8 cellular contexts compared by ENCODE assay signal in genomic region chr2:100818606-100819364, GRCh38. TPM values are rescaled to one million over a fixed set of nuclear protein-coding genes. Genes with fewer than 3 reads are reported as not detected.
DNase-seq lines count a peak whose midpoint lies in the region; ATAC-seq, FAIRE-seq and TF ChIP-seq lines count a peak whose summit lies in the region.

No MANE protein-coding gene starts in this region.

- no peaks in the 10 kb centered on the region for H3K36me3 Mint-ChIP-seq in astrocyte (ENCODE audit: low read depth, unreplicated experiment)

- H3K36me3 ChIP-seq in MG63 (no peaks in the 10 kb centered on the region), astrocyte (ENCODE audit: insufficient read depth, low read length) (no peaks in the 10 kb centered on the region), rectal smooth muscle tissue (ENCODE audit: control insufficient read depth, insufficient read depth, low read length) (no peaks in the 10 kb centered on the region)

- under 1% methylated on average over 50 of the region's 50 CpGs for WGBS in right cardiac atrium

- peak; percentile 45 for DNase-seq in COLO668 (lab: John Stamatoyannopoulos, UW; ENCODE audit: unreplicated experiment)
- DNase-seq in MG63, result peak; percentile 42
- DNase-seq in astrocyte (ENCODE audit: low read depth), result peak; percentile 58
- peak; percentile 73 to 82 (median 81) for DNase-seq in right cardiac atrium

- H3K9me3 ChIP-seq in MG63, result no peaks in the 10 kb centered on the region
- no peaks in the 10 kb centered on the region for H3K9me3 ChIP-seq in astrocyte (ENCODE audit: insufficient read depth, low read depth, low read length)
- H3K9me3 ChIP-seq in right cardiac atrium (ENCODE audit: control insufficient read depth, low read length), result no peaks in the 10 kb centered on the region

- intact Hi-C loops in right cardiac atrium (cut with DNase I), result loop anchor here in 2 of 4 donors (5.0 to 10.0 kb wide), 5 partner anchors 71 to 204 kb away; no protein-coding TSS in a partner anchor

- H3K4me1 Mint-ChIP-seq in astrocyte (ENCODE audit: low read depth, unreplicated experiment), result peaks cover 9% of the 10 kb centered on the region

- peaks cover 17% of the 10 kb centered on the region for H4K20me1 ChIP-seq in astrocyte (ENCODE audit: insufficient read depth, low read length)

- H3K4me3 ChIP-seq in MG63 (peak overlapping the region; percentile 36), astrocyte (ENCODE audit: insufficient read depth, low read depth, low read length) (peak overlapping the region; percentile 69), right cardiac atrium (ENCODE audit: low read length) (peak overlapping the region; percentile 97), rectal smooth muscle tissue (ENCODE audit: low read length) (peak overlapping the region; percentile 82)

- H3K27ac ChIP-seq in astrocyte (ENCODE audit: low read depth, low read length) (peak overlapping the region; percentile 60), right cardiac atrium (ENCODE audit: low read length) (peak overlapping the region; percentile 85), rectal smooth muscle tissue (ENCODE audit: low read depth, low read length) (peak overlapping the region; percentile 83)

- peak; percentile 5 for TF ChIP-seq CTCF in astrocyte (IDR thresholded peaks at IDR 0.05; ENCODE audit: insufficient read depth, low read depth, low read length)

- peaks cover 24% of the 10 kb centered on the region for H3K27me3 Mint-ChIP-seq in astrocyte (ENCODE audit: low read depth, unreplicated experiment)

- H3K4me2 ChIP-seq in astrocyte (ENCODE audit: low read length), result peak overlapping the region; percentile 94

- H3K27me3 ChIP-seq in MG63, result peaks cover 4% of the 10 kb centered on the region; the same call in 1 of the 2 replicates
- no peaks in the 10 kb centered on the region for H3K27me3 ChIP-seq in astrocyte (ENCODE audit: insufficient read depth, low read length)
- no peaks in the 10 kb centered on the region for H3K27me3 ChIP-seq in right cardiac atrium (ENCODE audit: control insufficient read depth, insufficient read depth)
- H3K27me3 ChIP-seq in rectal smooth muscle tissue (ENCODE audit: control insufficient read depth, insufficient read depth, low read length), result no peaks in the 10 kb centered on the region

- H3K4me1 ChIP-seq in astrocyte (ENCODE audit: insufficient read depth, low read length) (peaks cover 24% of the 10 kb centered on the region), right cardiac atrium (ENCODE audit: control insufficient read depth, insufficient read depth, low read length) (peaks cover 7% of the 10 kb centered on the region), rectal smooth muscle tissue (ENCODE audit: control insufficient read depth, insufficient read depth, low read length) (peaks cover 4% of the 10 kb centered on the region)

- ATAC-seq in right cardiac atrium, result peak; percentile 79 to 87
- no peak for ATAC-seq in GM18870 (IDR thresholded peaks at IDR 0.05; ENCODE audit: unreplicated experiment)
- ATAC-seq in GM21526 (IDR thresholded peaks at IDR 0.05; ENCODE audit: low FRiP score, unreplicated experiment), result no peak
- no peak for ATAC-seq in HG02840 (IDR thresholded peaks at IDR 0.05; ENCODE audit: low FRiP score, unreplicated experiment)

- H2AFZ ChIP-seq in astrocyte (ENCODE audit: low read depth, low read length), result peak overlapping the region; percentile 89

- peak overlapping the region; percentile 50 for H3K27ac Mint-ChIP-seq in astrocyte (ENCODE audit: unreplicated experiment)

- H3K79me2 ChIP-seq in astrocyte (ENCODE audit: insufficient read depth, low read length), result peaks cover 23% of the 10 kb centered on the region

- H3K9me3 Mint-ChIP-seq in astrocyte (ENCODE audit: unreplicated experiment), result no peaks in the 10 kb centered on the region

- FAIRE-seq in astrocyte (lab: Jason Lieb, UNC), result no peak

- H3K9ac ChIP-seq in astrocyte (ENCODE audit: low read length), result peak overlapping the region; percentile 87
- peak overlapping the region; percentile 24 for H3K9ac ChIP-seq in rectal smooth muscle tissue (ENCODE audit: low read length)

- H3K4me3 Mint-ChIP-seq in astrocyte (ENCODE audit: unreplicated experiment), result peak overlapping the region; percentile 88

RNA-seq across cellular contexts. Expression of gene NPAS2, which starts 1.2 kb away (rescaled TPM):
- 0.07 and 0.16 TPM in 2 replicates for total RNA-seq in MG63 (2014; rRNA removed; shearing (Covaris generic); ENCODE audit: low replicate concordance)
- total RNA-seq in astrocyte, result 5.5 and 5.8 TPM in 2 replicates
- total RNA-seq in right cardiac atrium, result 10 to 100 TPM; 39.1 to 53.4 (median 43.3) TPM
- polyA plus RNA-seq in right cardiac atrium, result 36.8 TPM

Comparison
In these comparisons a context has a peak if more than half of its experiments do, and no peak if none do; other contexts are left out.
1. H3K4me3 ChIP-seq: peak in every context shown above with its lines; median percentile 97 in right cardiac atrium; 82 in rectal smooth muscle tissue; 69 in astrocyte; 36 in MG63.
2. ATAC-seq: peak in right cardiac atrium (2 of 2); none in GM18870 (single experiment), GM21526 (single experiment) and HG02840 (single experiment).
3. Peak in every context shown above with its lines, with median percentiles within 50 percentile points of each other: DNase-seq and H3K27ac ChIP-seq.